In the genomic region with DNA sequence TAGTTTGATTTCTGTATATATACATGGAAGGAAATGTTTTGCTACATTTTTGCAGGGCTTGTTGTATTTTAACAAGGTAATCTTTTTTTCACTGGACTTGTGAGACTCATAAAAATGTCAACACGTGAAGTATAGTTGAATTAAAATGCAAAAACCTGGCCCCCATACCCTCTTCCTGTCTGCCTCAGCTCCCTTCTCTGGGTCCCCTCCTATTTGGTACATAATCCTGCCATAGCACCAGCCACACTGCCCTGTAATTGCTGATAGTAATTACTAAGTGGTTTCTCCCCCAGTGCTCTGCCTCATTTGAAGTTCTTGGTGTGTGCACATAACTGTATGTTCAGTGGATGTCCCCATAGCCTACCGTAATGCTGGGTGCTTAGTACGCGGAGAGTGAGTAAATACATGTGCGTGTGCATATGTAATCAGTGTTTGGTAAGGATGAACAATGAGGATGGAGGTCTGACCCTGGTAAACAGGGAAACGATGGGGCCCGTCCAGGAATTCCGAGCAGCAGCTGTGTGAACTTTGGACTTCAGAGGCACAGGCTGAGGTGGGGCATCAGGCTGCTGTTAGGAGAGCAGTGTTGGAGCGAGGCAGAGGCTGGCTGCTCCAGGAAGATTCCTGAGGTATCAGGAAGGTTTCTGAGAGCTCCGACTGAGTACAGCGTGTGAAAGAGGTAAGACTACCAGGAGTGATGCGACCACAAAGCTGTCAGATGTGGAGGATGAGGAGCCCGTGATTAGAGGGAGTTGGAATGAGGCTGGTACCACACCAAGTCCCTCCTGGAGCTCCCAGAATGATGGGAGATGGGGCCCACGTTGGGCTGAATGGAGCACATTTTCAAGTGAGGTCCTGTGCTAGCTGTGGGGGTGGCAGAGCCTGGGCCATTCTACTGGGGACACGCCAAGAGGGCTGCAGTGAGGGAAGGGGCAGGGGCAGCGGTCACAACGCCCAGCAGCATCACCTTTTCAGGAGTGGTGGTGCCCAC, we compare ENCODE assay signal across 1 cellular context.
A peak's percentile ranks its signal among the peaks of the same experiment; 100 is the strongest.
TF ChIP-seq lines count a peak whose summit lies in the region.

No MANE protein-coding gene starts in this region.

TF ChIP-seq in HepG2, 621 proteins besides CTCF, POLR2A, EP300 and RAD21 (continued from another document and continues in another):
- TF ChIP-seq ZNF614 (CRISPR knock-in tag; IDR thresholded peaks at IDR 0.05; ENCODE audit: borderline replicate concordance) (0 out of 2 replicates have a peak, but pooled peaks have one; percentile 51), SAP130 (CRISPR knock-in tag; IDR thresholded peaks at IDR 0.05; ENCODE audit: low read depth) (0 out of 2 replicates have a peak, but pooled peaks have one; percentile 32), SMAD3 (CRISPR knock-in tag; IDR thresholded peaks at IDR 0.05) (0 out of 2 replicates have a peak, but pooled peaks have one; percentile 49), SKI (IDR thresholded peaks at IDR 0.05; ENCODE audit: partially characterized antibody) (peak; percentile 26), HHEX (CRISPR knock-in tag; IDR thresholded peaks at IDR 0.05) (0 out of 2 replicates have a peak, but pooled peaks have one; percentile 35), KDM6A (CRISPR knock-in tag; IDR thresholded peaks at IDR 0.05; ENCODE audit: low read depth) (peak; percentile 87), ZNF180 (CRISPR knock-in tag; IDR thresholded peaks at IDR 0.05; ENCODE audit: borderline replicate concordance, low read depth) (no peak), MAFF (IDR thresholded peaks at IDR 0.05; ENCODE audit: low read depth, low read length) (no peak), ZNF644 (CRISPR knock-in tag; IDR thresholded peaks at IDR 0.05; ENCODE audit: low read depth) (peak; percentile 63; the same call in 1 of the 2 replicates), POLR2AphosphoS2 (IDR thresholded peaks at IDR 0.05; ENCODE audit: low read depth, low read length) (no peak), NCOR1 (IDR thresholded peaks at IDR 0.05; ENCODE audit: borderline replicate concordance, low read length) (peak; percentile 85; the same call in 1 of the 2 replicates), PHF5A (CRISPR knock-in tag; IDR thresholded peaks at IDR 0.05; ENCODE audit: low read depth, unreplicated experiment) (no peak), ZNF546 (CRISPR knock-in tag; conservative IDR thresholded peaks at IDR 0.05) (no peak), REXO4 (CRISPR knock-in tag; IDR thresholded peaks at IDR 0.05; ENCODE audit: borderline replicate concordance) (no peak), ZMAT3 (CRISPR knock-in tag; conservative IDR thresholded peaks at IDR 0.05) (no peak), GATA4 (IDR thresholded peaks at IDR 0.05; ENCODE audit: borderline replicate concordance, low read depth) (no peak), ZNF382 (CRISPR knock-in tag; IDR thresholded peaks at IDR 0.05; ENCODE audit: borderline replicate concordance) (no peak), FOXK2 (IDR thresholded peaks at IDR 0.05) (peak; percentile 54; the same call in 1 of the 2 replicates), CCDC6 (CRISPR knock-in tag; IDR thresholded peaks at IDR 0.05) (no peak), ZNF367 (CRISPR knock-in tag; IDR thresholded peaks at IDR 0.05; ENCODE audit: borderline replicate concordance) (no peak), NR2F1 (CRISPR knock-in tag; IDR thresholded peaks at IDR 0.05) (peak; percentile 62 to 74; a peak in 3 of 4 replicates), CENPT (CRISPR knock-in tag; IDR thresholded peaks at IDR 0.05; ENCODE audit: low read depth) (no peak), RCOR2 (CRISPR knock-in tag; IDR thresholded peaks at IDR 0.05) (peak; percentile 49; the same call in 1 of the 2 replicates), KDM3A (CRISPR knock-in tag; IDR thresholded peaks at IDR 0.05; ENCODE audit: low read depth) (no peak), SRF (IDR thresholded peaks at IDR 0.05; ENCODE audit: low read depth, low read length) (no peak), DPF2 (CRISPR knock-in tag; IDR thresholded peaks at IDR 0.05; ENCODE audit: borderline replicate concordance, low read depth) (no peak), ZNF331 (CRISPR knock-in tag; IDR thresholded peaks at IDR 0.05) (peak; percentile 28; the same call in 1 of the 2 replicates), ZNF598 (CRISPR knock-in tag; IDR thresholded peaks at IDR 0.05; ENCODE audit: borderline replicate concordance) (no peak), ZNF567 (CRISPR knock-in tag; IDR thresholded peaks at IDR 0.05; ENCODE audit: borderline replicate concordance) (no peak), HDAC2 (CRISPR knock-in tag; IDR thresholded peaks at IDR 0.05) (peak; percentile 68; the same call in 1 of the 2 replicates), ZNF256 (CRISPR knock-in tag; conservative IDR thresholded peaks at IDR 0.05) (no peak)
- TF ChIP-seq, protein P1, sequence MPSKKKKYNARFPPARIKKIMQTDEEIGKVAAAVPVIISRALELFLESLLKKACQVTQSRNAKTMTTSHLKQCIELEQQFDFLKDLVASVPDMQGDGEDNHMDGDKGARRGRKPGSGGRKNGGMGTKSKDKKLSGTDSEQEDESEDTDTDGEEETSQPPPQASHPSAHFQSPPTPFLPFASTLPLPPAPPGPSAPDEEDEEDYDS (CRISPR knock-in tag; IDR thresholded peaks at IDR 0.05) = no peak
- TF ChIP-seq, protein P2, sequence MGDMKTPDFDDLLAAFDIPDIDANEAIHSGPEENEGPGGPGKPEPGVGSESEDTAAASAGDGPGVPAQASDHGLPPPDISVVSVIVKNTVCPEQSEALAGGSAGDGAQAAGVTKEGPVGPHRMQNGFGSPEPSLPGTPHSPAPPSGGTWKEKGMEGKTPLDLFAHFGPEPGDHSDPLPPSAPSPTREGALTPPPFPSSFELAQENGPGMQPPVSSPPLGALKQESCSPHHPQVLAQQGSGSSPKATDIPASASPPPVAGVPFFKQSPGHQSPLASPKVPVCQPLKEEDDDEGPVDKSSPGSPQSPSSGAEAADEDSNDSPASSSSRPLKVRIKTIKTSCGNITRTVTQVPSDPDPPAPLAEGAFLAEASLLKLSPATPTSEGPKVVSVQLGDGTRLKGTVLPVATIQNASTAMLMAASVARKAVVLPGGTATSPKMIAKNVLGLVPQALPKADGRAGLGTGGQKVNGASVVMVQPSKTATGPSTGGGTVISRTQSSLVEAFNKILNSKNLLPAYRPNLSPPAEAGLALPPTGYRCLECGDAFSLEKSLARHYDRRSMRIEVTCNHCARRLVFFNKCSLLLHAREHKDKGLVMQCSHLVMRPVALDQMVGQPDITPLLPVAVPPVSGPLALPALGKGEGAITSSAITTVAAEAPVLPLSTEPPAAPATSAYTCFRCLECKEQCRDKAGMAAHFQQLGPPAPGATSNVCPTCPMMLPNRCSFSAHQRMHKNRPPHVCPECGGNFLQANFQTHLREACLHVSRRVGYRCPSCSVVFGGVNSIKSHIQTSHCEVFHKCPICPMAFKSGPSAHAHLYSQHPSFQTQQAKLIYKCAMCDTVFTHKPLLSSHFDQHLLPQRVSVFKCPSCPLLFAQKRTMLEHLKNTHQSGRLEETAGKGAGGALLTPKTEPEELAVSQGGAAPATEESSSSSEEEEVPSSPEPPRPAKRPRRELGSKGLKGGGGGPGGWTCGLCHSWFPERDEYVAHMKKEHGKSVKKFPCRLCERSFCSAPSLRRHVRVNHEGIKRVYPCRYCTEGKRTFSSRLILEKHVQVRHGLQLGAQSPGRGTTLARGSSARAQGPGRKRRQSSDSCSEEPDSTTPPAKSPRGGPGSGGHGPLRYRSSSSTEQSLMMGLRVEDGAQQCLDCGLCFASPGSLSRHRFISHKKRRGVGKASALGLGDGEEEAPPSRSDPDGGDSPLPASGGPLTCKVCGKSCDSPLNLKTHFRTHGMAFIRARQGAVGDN (CRISPR knock-in tag; IDR thresholded peaks at IDR 0.05) = 0 out of 2 replicates have a peak, but pooled peaks have one; percentile 18
- TF ChIP-seq, protein P3, sequence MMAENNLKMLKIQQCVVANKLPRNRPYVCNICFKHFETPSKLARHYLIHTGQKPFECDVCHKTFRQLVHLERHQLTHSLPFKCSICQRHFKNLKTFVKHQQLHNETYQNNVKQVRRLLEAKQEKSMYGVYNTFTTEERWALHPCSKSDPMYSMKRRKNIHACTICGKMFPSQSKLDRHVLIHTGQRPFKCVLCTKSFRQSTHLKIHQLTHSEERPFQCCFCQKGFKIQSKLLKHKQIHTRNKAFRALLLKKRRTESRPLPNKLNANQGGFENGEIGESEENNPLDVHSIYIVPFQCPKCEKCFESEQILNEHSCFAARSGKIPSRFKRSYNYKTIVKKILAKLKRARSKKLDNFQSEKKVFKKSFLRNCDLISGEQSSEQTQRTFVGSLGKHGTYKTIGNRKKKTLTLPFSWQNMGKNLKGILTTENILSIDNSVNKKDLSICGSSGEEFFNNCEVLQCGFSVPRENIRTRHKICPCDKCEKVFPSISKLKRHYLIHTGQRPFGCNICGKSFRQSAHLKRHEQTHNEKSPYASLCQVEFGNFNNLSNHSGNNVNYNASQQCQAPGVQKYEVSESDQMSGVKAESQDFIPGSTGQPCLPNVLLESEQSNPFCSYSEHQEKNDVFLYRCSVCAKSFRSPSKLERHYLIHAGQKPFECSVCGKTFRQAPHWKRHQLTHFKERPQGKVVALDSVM (CRISPR knock-in tag; IDR thresholded peaks at IDR 0.05) = no peak
- TF ChIP-seq, protein P4, sequence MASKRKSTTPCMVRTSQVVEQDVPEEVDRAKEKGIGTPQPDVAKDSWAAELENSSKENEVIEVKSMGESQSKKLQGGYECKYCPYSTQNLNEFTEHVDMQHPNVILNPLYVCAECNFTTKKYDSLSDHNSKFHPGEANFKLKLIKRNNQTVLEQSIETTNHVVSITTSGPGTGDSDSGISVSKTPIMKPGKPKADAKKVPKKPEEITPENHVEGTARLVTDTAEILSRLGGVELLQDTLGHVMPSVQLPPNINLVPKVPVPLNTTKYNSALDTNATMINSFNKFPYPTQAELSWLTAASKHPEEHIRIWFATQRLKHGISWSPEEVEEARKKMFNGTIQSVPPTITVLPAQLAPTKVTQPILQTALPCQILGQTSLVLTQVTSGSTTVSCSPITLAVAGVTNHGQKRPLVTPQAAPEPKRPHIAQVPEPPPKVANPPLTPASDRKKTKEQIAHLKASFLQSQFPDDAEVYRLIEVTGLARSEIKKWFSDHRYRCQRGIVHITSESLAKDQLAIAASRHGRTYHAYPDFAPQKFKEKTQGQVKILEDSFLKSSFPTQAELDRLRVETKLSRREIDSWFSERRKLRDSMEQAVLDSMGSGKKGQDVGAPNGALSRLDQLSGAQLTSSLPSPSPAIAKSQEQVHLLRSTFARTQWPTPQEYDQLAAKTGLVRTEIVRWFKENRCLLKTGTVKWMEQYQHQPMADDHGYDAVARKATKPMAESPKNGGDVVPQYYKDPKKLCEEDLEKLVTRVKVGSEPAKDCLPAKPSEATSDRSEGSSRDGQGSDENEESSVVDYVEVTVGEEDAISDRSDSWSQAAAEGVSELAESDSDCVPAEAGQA (IDR thresholded peaks at IDR 0.05; ENCODE audit: low read depth) = no peak
- TF ChIP-seq, protein P4 (CRISPR knock-in tag; IDR thresholded peaks at IDR 0.05; ENCODE audit: borderline replicate concordance) = no peak
- TF ChIP-seq, protein P5, sequence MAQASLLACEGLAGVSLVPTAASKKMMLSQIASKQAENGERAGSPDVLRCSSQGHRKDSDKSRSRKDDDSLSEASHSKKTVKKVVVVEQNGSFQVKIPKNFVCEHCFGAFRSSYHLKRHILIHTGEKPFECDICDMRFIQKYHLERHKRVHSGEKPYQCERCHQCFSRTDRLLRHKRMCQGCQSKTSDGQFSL (CRISPR knock-in tag; IDR thresholded peaks at IDR 0.05) = no peak
- TF ChIP-seq, protein P6, sequence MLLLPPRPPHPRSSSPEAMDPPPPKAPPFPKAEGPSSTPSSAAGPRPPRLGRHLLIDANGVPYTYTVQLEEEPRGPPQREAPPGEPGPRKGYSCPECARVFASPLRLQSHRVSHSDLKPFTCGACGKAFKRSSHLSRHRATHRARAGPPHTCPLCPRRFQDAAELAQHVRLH (CRISPR knock-in tag; IDR thresholded peaks at IDR 0.05; ENCODE audit: borderline replicate concordance, low read depth) = 0 out of 2 replicates have a peak, but pooled peaks have one; percentile 47
- TF ChIP-seq, protein P7, sequence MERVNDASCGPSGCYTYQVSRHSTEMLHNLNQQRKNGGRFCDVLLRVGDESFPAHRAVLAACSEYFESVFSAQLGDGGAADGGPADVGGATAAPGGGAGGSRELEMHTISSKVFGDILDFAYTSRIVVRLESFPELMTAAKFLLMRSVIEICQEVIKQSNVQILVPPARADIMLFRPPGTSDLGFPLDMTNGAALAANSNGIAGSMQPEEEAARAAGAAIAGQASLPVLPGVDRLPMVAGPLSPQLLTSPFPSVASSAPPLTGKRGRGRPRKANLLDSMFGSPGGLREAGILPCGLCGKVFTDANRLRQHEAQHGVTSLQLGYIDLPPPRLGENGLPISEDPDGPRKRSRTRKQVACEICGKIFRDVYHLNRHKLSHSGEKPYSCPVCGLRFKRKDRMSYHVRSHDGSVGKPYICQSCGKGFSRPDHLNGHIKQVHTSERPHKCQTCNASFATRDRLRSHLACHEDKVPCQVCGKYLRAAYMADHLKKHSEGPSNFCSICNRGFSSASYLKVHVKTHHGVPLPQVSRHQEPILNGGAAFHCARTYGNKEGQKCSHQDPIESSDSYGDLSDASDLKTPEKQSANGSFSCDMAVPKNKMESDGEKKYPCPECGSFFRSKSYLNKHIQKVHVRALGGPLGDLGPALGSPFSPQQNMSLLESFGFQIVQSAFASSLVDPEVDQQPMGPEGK (CRISPR knock-in tag; IDR thresholded peaks at IDR 0.05) = 0 out of 2 replicates have a peak, but pooled peaks have one; percentile 21
- TF ChIP-seq, protein P8, sequence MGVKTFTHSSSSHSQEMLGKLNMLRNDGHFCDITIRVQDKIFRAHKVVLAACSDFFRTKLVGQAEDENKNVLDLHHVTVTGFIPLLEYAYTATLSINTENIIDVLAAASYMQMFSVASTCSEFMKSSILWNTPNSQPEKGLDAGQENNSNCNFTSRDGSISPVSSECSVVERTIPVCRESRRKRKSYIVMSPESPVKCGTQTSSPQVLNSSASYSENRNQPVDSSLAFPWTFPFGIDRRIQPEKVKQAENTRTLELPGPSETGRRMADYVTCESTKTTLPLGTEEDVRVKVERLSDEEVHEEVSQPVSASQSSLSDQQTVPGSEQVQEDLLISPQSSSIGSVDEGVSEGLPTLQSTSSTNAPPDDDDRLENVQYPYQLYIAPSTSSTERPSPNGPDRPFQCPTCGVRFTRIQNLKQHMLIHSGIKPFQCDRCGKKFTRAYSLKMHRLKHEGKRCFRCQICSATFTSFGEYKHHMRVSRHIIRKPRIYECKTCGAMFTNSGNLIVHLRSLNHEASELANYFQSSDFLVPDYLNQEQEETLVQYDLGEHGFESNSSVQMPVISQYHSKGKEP (CRISPR knock-in tag; IDR thresholded peaks at IDR 0.05) = no peak
